11 cellular contexts compared by ENCODE assay signal in the genomic region with DNA sequence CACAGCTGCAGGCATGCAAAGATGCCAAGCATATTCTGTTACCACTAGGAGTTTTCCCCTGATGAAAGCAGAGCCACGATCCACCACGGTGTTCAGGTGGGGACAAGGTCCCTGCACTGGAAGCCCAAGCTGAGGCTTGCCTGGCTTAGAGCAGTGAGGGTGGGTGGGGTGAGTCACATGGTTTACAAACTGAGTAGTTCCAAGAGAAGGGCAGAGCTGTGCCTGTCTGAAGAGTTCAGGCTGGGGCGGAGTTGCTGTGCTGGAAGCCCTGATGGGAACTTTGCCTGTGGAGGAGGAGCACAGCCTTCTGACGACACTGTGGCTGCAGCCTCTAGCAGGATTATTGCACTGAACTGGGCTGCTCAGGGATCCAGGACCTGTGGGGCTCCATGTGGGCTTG. TPM values are rescaled to one million over a fixed set of nuclear protein-coding genes. Genes with fewer than 3 reads are reported as not detected.
DNase-seq lines count a peak whose midpoint lies in the region; ATAC-seq, FAIRE-seq and TF ChIP-seq lines count a peak whose summit lies in the region.
"Had no signal": no experiment of that assay in that cellular context is flagged by ENCODE, and none has a peak within 500 bp of the region (broad histone marks: within the 10 kb centered on the region; RNA-seq: fewer than 3 reads in every experiment).

No MANE protein-coding gene starts in this region.

- H3K4me1 ChIP-seq in mammary epithelial cell (ENCODE audit: insufficient read depth, low read length) (no peaks in the 10 kb centered on the region), mucosa of descending colon (ENCODE audit: low read depth) (no peaks in the 10 kb centered on the region)
- H3K4me1 ChIP-seq: psoas muscle had no signal

- H4K20me1 ChIP-seq in mammary epithelial cell (ENCODE audit: insufficient read depth, low read length): no peaks in the 10 kb centered on the region

- no peak overlapping the region for H3K4me2 ChIP-seq in mammary epithelial cell (ENCODE audit: insufficient read depth, low read depth, low read length)

- H3K27me3 ChIP-seq in mammary epithelial cell (ENCODE audit: insufficient read depth, low read length): no peaks in the 10 kb centered on the region

- H3K4me3 ChIP-seq in mammary epithelial cell (replicated peaks in 1 of 3; ENCODE audit: insufficient read depth in 1 of 3, low read depth in 2 of 3, low read length in 3 of 3) (no peak overlapping the region), mucosa of descending colon (no peak overlapping the region)
- H3K4me3 ChIP-seq: psoas muscle had no signal

- no peak overlapping the region for H2AFZ ChIP-seq in mammary epithelial cell (ENCODE audit: low read depth, low read length)

- BruUV-seq in mammary epithelial cell (replicated peaks; lab: Mats Ljungman, UMichigan): no TSS peak

- intact Hi-C loops in mammary epithelial cell (cut with micrococcal nuclease): no loop called here
- intact Hi-C loops in mucosa of descending colon (cut with DNase I, micrococcal nuclease): no loop called here
- intact Hi-C loops in posterior cingulate gyrus (cut with DNase I): no loop called here

- no peak overlapping the region for H3K27ac ChIP-seq in mammary epithelial cell (ENCODE audit: insufficient read depth, low read depth, low read length)
- H3K27ac ChIP-seq: psoas muscle had no signal

- in situ Hi-C loops in mammary epithelial cell (cut with MboI; ENCODE audit: low sequenced_read_pairs in 2 of 2): no loop called here

- ATAC-seq in mucosa of descending colon (peak; percentile 54), HG03460 (IDR thresholded peaks at IDR 0.05; ENCODE audit: unreplicated experiment) (no peak), GM21367 (IDR thresholded peaks at IDR 0.05; ENCODE audit: unreplicated experiment) (no peak)

- no peak for FAIRE-seq in GM12891 (lab: Jason Lieb, UNC)

- no peaks in the 10 kb centered on the region for H3K79me2 ChIP-seq in mammary epithelial cell (ENCODE audit: insufficient read depth, low read length)

- TF ChIP-seq POLR2A in GM12891 (IDR thresholded peaks at IDR 0.05; ENCODE audit: low read depth, low read length): no peak

- peak; percentile 1 for DNase-seq in A172 (ENCODE audit: low spot score)
- peak; percentile 3 for DNase-seq in HuH-7 (ENCODE audit: low spot score)
- DNase-seq in mammary epithelial cell: peak; percentile 29
- peak in 1 of 3 donors; percentile 21 for DNase-seq in mucosa of descending colon
- DNase-seq in posterior cingulate gyrus: no peak
- DNase-seq in GM12891 (ENCODE audit: insufficient read length, low spot score): no peak
- DNase-seq: activated B cell treated with CpG ODN at 0.5 μM for 24 hours, H7 had no signal

- dilution Hi-C loops in mammary epithelial cell (cut with HindIII; ENCODE audit: low sequenced_read_pairs): no loop called here

- no peak overlapping the region for H3K9ac ChIP-seq in mammary epithelial cell (ENCODE audit: insufficient read depth, low read length)

- CTCF ChIA-PET in mammary epithelial cell (lab: Charles Lee; ENCODE audit: low non-redundant PET): no interaction called here

- WGBS in mammary epithelial cell (ENCODE audit: low coverage, missing lambda C conversion rate): 20% methylated on average over 4 of the region's 4 CpGs

- H3K36me3 ChIP-seq in mammary epithelial cell (ENCODE audit: insufficient read depth, low read length) (no peaks in the 10 kb centered on the region), mucosa of descending colon (ENCODE audit: low read depth) (no peaks in the 10 kb centered on the region)

- TF ChIP-seq CTCF in mammary epithelial cell (conservative IDR thresholded peaks at IDR 0.05 in 1 of 2, IDR thresholded peaks at IDR 0.05 in 1 of 2; ENCODE audit: extremely low read depth in 1 of 2, insufficient read depth in 1 of 2, low read depth in 1 of 2, low read length in 2 of 2) (no peak), mucosa of descending colon (IDR thresholded peaks at IDR 0.05) (no peak)

- H3K9me3 ChIP-seq in mammary epithelial cell (replicated peaks; ENCODE audit: insufficient read depth, low read length) (no peaks in the 10 kb centered on the region), mucosa of descending colon (no peaks in the 10 kb centered on the region)
- H3K9me3 ChIP-seq: psoas muscle had no signal

TF ChIP-seq in GM12891, 5 proteins besides CTCF, POLR2A, EP300 and RAD21:
- TF ChIP-seq TAF1 (IDR thresholded peaks at IDR 0.05; ENCODE audit: low read depth, low read length) (no peak), SPI1 (IDR thresholded peaks at IDR 0.05; ENCODE audit: low read depth, low read length) (no peak), POLR2AphosphoS5 (IDR thresholded peaks at IDR 0.05; ENCODE audit: low read depth, low read length) (no peak), PAX5 (IDR thresholded peaks at IDR 0.05; ENCODE audit: insufficient read depth, low read length, severe bottlenecking) (no peak), POU2F2 (IDR thresholded peaks at IDR 0.05; ENCODE audit: low read depth, low read length) (no peak)

RNA-seq across cellular contexts. Expression of a gene that starts 45.5 kb away (rescaled TPM):
- total RNA-seq in A172 (2014; rRNA removed; shearing (Covaris generic)): not detected in 2 replicates
- total RNA-seq in mammary epithelial cell (not detected), mucosa of descending colon (not detected)
- polyA plus RNA-seq in mammary epithelial cell: not detected
- polyA minus RNA-seq in mammary epithelial cell: not detected
- not detected for polyA plus RNA-seq in GM12891 (2012; ENCODE audit: low read depth, missing spikeins)
- total RNA-seq: activated B cell treated with CpG ODN at 0.5 μM for 24 hours, psoas muscle had no signal
- polyA plus RNA-seq: psoas muscle had no signal

Comparison
In these comparisons a context has a peak if more than half of its experiments do, and no peak if none do; other contexts are left out.
1. DNase-seq: peak in A172 (single experiment), HuH-7 (single experiment) and mammary epithelial cell (single experiment); none in posterior cingulate gyrus (0 of 10) and GM12891 (single experiment).